In the genomic region with DNA sequence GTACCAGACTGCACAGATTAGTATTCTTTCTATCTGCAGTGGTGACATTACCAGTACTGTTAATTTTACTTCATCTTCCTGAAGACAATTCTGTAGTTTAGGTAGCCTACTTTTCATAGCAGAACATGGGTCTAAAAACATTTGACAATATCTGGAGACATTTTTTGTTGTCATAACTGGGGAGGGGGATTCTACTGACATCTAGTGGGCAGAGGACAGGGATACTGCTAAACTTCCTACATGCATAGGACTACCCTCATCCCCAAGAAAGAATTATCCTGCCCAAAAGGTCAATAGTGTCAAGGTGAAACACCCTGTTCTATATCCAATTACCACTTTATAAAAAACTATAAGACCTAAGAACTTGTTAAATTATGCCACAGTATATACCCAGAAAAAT, we compare ENCODE assay signal across 9 cellular contexts. TPM values are rescaled to one million over a fixed set of nuclear protein-coding genes. Genes with fewer than 3 reads are reported as not detected.
DNase-seq lines count a peak whose midpoint lies in the region; TF ChIP-seq lines count a peak whose summit lies in the region.
"Had no signal": no experiment of that assay in that cellular context is flagged by ENCODE, and none has a peak within 500 bp of the region (broad histone marks: within the 10 kb centered on the region; RNA-seq: fewer than 3 reads in every experiment).

No MANE protein-coding gene starts in this region.

- no peak overlapping the region for H2AFZ ChIP-seq in parathyroid adenoma

- H3K4me2 ChIP-seq in parathyroid adenoma (ENCODE audit: low read length), result no peak overlapping the region

- peaks cover 2% of the 10 kb centered on the region for H3K79me2 ChIP-seq in parathyroid adenoma

- no peaks in the 10 kb centered on the region for H3K9me3 ChIP-seq in parathyroid adenoma (ENCODE audit: control insufficient read depth, low read length)
- H3K9me3 ChIP-seq in ascending aorta, result peaks cover 0 to 5% of the 10 kb centered on the region in 2 donors

- H3K27me3 ChIP-seq in parathyroid adenoma (ENCODE audit: control insufficient read depth, insufficient read depth, low read length), result no peaks in the 10 kb centered on the region
- H3K27me3 ChIP-seq in ascending aorta, result no peaks in the 10 kb centered on the region

- no peak overlapping the region for H3K9ac ChIP-seq in parathyroid adenoma

- DNase-seq in NCI-H1417 (lab: John Stamatoyannopoulos, UW), result peak; percentile 5 to 75 (median 13)
- no peak for DNase-seq in NCI-H1417 treated with DMSO at 0.1 percent for 48 hours (lab: John Stamatoyannopoulos, UW)
- peak; percentile 55 for DNase-seq in NCI-H1694 treated with DMSO at 0.1 percent for 48 hours (lab: John Stamatoyannopoulos, UW)
- peak in 1 of 2 donors; percentile 44 for DNase-seq in cardiac fibroblast (ENCODE audit: low read depth in 2 of 2)
- no peak for DNase-seq in ascending aorta (ENCODE audit: low spot score in 2 of 2)
- no peak for DNase-seq in D341Med (ENCODE audit: low spot score)
- DNase-seq in glomerular visceral epithelial cell (ENCODE audit: extremely low spot score), result no peak
- DNase-seq: activated naive CD8-positive, alpha-beta T cell treated with anti-CD3 and anti-CD28 coated beads for 36 hours had no signal

- no peaks in the 10 kb centered on the region for H3K4me1 ChIP-seq in parathyroid adenoma
- no peaks in the 10 kb centered on the region for H3K4me1 ChIP-seq in ascending aorta

- peak; percentile 29 for TF ChIP-seq CTCF in cardiac fibroblast (IDR thresholded peaks at IDR 0.05; ENCODE audit: low read depth, low read length)
- peak; percentile 26 for TF ChIP-seq CTCF in parathyroid adenoma (IDR thresholded peaks at IDR 0.05)
- TF ChIP-seq CTCF in ascending aorta (IDR thresholded peaks at IDR 0.05), result no peak

- H3K27ac ChIP-seq in parathyroid adenoma, result no peak overlapping the region
- no peak overlapping the region for H3K27ac ChIP-seq in ascending aorta

- intact Hi-C loops in ascending aorta (cut with DNase I), result loop anchor here (10.0 kb wide), 1 partner anchor 304 kb away; the partner anchor contains the start of gene F3

- H3K4me3 ChIP-seq in cardiac fibroblast (replicated peaks in 1 of 2; ENCODE audit: low read depth in 2 of 2, low read length in 2 of 2), result no peak overlapping the region
- no peak overlapping the region for H3K4me3 ChIP-seq in parathyroid adenoma (ENCODE audit: low read depth, low read length)
- H3K4me3 ChIP-seq in ascending aorta, result no peak overlapping the region

- no peaks in the 10 kb centered on the region for H3K36me3 ChIP-seq in parathyroid adenoma (ENCODE audit: control insufficient read depth, insufficient read depth, low read length)
- H3K36me3 ChIP-seq in ascending aorta, result no peaks in the 10 kb centered on the region

RNA-seq across cellular contexts. Expression of gene ARHGAP29, which starts 3.4 kb away (rescaled TPM):
- 35.1 TPM for total RNA-seq in ascending aorta
- total RNA-seq: activated naive CD8-positive, alpha-beta T cell treated with anti-CD3 and anti-CD28 coated beads for 36 hours had no signal

Comparison
In these comparisons a context has a peak if more than half of its experiments do, and no peak if none do; other contexts are left out.
1. DNase-seq: peak in NCI-H1417 (3 of 3) and NCI-H1694 treated with DMSO at 0.1 percent for 48 hours (single experiment); none in NCI-H1417 treated with DMSO at 0.1 percent for 48 hours (single experiment), ascending aorta (0 of 2), D341Med (single experiment) and glomerular visceral epithelial cell (single experiment).
2. CTCF ChIP-seq: peak in cardiac fibroblast (single experiment) and parathyroid adenoma (single experiment); none in ascending aorta (0 of 3).